ENCODE assay signal across 8 cellular contexts in genomic region chr12:116955382-116956021, GRCh38. TPM values are rescaled to one million over a fixed set of nuclear protein-coding genes. Genes with fewer than 3 reads are reported as not detected.
DNase-seq lines count a peak whose midpoint lies in the region; ATAC-seq and TF ChIP-seq lines count a peak whose summit lies in the region.

No MANE protein-coding gene starts in this region.

- peak; percentile 36; the same call in 1 of the 2 replicates for TF ChIP-seq CTCF in 22Rv1 (IDR thresholded peaks at IDR 0.05)
- 0 out of 2 replicates have a peak, but pooled peaks have one; percentile 6 for TF ChIP-seq CTCF in GM12874 (IDR thresholded peaks at IDR 0.05; ENCODE audit: insufficient read depth, low read depth, low read length)
- peak; percentile 88 for TF ChIP-seq CTCF in PC-3 (conservative IDR thresholded peaks at IDR 0.05; ENCODE audit: low read depth, low read length)

- H3K4me2 ChIP-seq in PC-3 (ENCODE audit: low read length) = no peak overlapping the region

- H2AFZ ChIP-seq in PC-3 (ENCODE audit: low read length) = no peak overlapping the region

- H3K9me2 ChIP-seq in PC-3 (replicated peaks; ENCODE audit: low read length) = no peaks in the 10 kb centered on the region

- no peaks in the 10 kb centered on the region for H3K79me2 ChIP-seq in PC-3 (ENCODE audit: low read length)

- no peak overlapping the region for H3K27ac ChIP-seq in 22Rv1
- H3K27ac ChIP-seq in PC-3 (ENCODE audit: low read length) = no peak overlapping the region

- intact Hi-C loops in PC-3 (cut with micrococcal nuclease) = loop anchor here (1.0 to 5.0 kb wide), 4 partner anchors 74 to 253 kb away; partner anchors contain the start of genes HRK, RNFT2 and SPRING1

- DNase-seq in PC-3 = peak; percentile 86
- peak; percentile 8 for DNase-seq in germinal center (ENCODE audit: low spot score)
- no peak for DNase-seq in stimulated activated CD4-positive, alpha-beta T cell treated with anti-CD3 and anti-CD28 coated beads, Interleukin-1b, Interleukin-23, amount 100 ng/mL, for 48 hours
- DNase-seq in NCI-H748 treated with DMSO at 0.1 percent for 48 hours (lab: John Stamatoyannopoulos, UW) = no peak
- no peak for DNase-seq in stimulated activated CD4-positive, alpha-beta T cell treated with anti-CD3 and anti-CD28 coated beads, Interleukin-2, amount 100 ng/mL, for 24 hours

- ATAC-seq in PC-3 (peak; percentile 34; the same call in 1 of the 2 replicates), GM19395 (IDR thresholded peaks at IDR 0.05; ENCODE audit: unreplicated experiment) (no peak)

- peaks cover 36% of the 10 kb centered on the region for H3K4me1 ChIP-seq in PC-3 (ENCODE audit: insufficient read depth, low read length)

- CTCF ChIA-PET in PC-3 (lab: Charles Lee) = interaction anchor here (1.0 to 1.5 kb wide), 3 partner anchors 73 to 252 kb away, joined by 6 to 9 read pairs (median 8); no protein-coding TSS in a partner anchor

- H3K27me3 ChIP-seq in PC-3 (ENCODE audit: low read length) = no peaks in the 10 kb centered on the region

- BruUV-seq in PC-3 (replicated peaks; lab: Mats Ljungman, UMichigan) = no TSS peak

- no peaks in the 10 kb centered on the region for H3K9me3 ChIP-seq in PC-3 (ENCODE audit: low read length)

- H4K20me1 ChIP-seq in PC-3 (ENCODE audit: low read length) = no peaks in the 10 kb centered on the region

- H3F3A ChIP-seq in PC-3 (ENCODE audit: low read length, unreplicated experiment) = peaks cover 9% of the 10 kb centered on the region

- POLR2A ChIA-PET in PC-3 (lab: Charles Lee; ENCODE audit: unreplicated experiment) = interaction anchor here (0.6 kb wide), 1 partner anchor 41 kb away, joined by 4 read pairs; no protein-coding TSS in a partner anchor

- H3K4me3 ChIP-seq in PC-3 (ENCODE audit: low read length) = no peak overlapping the region

- H3K9ac ChIP-seq in PC-3 (ENCODE audit: low read length) = no peak overlapping the region

- H3K36me3 ChIP-seq in PC-3 (ENCODE audit: low read depth, low read length) = no peaks in the 10 kb centered on the region

RNA-seq across cellular contexts. Expression of gene FBXW8, which starts 44.8 kb away (rescaled TPM):
- 12.1 and 20.7 TPM in 2 replicates for total RNA-seq in PC-3 (2014; rRNA removed)

Comparison
In these comparisons a context has a peak if more than half of its experiments do, and no peak if none do; other contexts are left out.
1. CTCF ChIP-seq: peak in every context shown above with its lines; median percentile 88 in PC-3; 36 in 22Rv1; 6 in GM12874.
2. DNase-seq: peak in PC-3 (single experiment) and germinal center (single experiment); none in stimulated activated CD4-positive, alpha-beta T cell treated with anti-CD3 and anti-CD28 coated beads, Interleukin-1b, Interleukin-23, amount 100 ng/mL, for 48 hours (single experiment), NCI-H748 treated with DMSO at 0.1 percent for 48 hours (single experiment) and stimulated activated CD4-positive, alpha-beta T cell treated with anti-CD3 and anti-CD28 coated beads, Interleukin-2, amount 100 ng/mL, for 24 hours (0 of 2).